ENCODE assay signal across 1 cellular context in genomic region chr6:109279628-109280027, GRCh38.
TF ChIP-seq lines count a peak whose summit lies in the region.

No MANE protein-coding gene starts in this region.

TF ChIP-seq in H1, 55 proteins besides CTCF, POLR2A, EP300 and RAD21 (continued from another document):
- TF ChIP-seq GTF2F1 (IDR thresholded peaks at IDR 0.05; ENCODE audit: borderline replicate concordance, low read depth, low read length) (no peak), POU5F1 (IDR thresholded peaks at IDR 0.05; ENCODE audit: low read depth, low read length) (no peak), MAFK (IDR thresholded peaks at IDR 0.05; ENCODE audit: low read depth, low read length) (no peak)
